Comparison of ENCODE assay signal across 29 cellular contexts in genomic region chr4:151340751-151341385, GRCh38. TPM values are rescaled to one million over a fixed set of nuclear protein-coding genes. Genes with fewer than 3 reads are reported as not detected.
DNase-seq lines count a peak whose midpoint lies in the region; ATAC-seq and TF ChIP-seq lines count a peak whose summit lies in the region.
"Had no signal": no experiment of that assay in that cellular context is flagged by ENCODE, and none has a peak within 500 bp of the region (broad histone marks: within the 10 kb centered on the region; RNA-seq: fewer than 3 reads in every experiment).

No MANE protein-coding gene starts in this region.

- in situ Hi-C loops in astrocyte of the spinal cord (cut with HindIII; ENCODE audit: low sequenced_read_pairs) = no loop called here

- no peaks in the 10 kb centered on the region for H3K36me3 Mint-ChIP-seq in activated naive CD8-positive, alpha-beta T cell treated with anti-CD3 and anti-CD28 coated beads, Interleukin-2, amount 50 U/mL, for 24 hours (ENCODE audit: low read depth)
- no peaks in the 10 kb centered on the region for H3K36me3 Mint-ChIP-seq in activated CD4-positive, alpha-beta memory T cell treated with anti-CD3 and anti-CD28 coated beads, Interleukin-2, amount 10 ng/mL, durations not matched to agents 7 days and 5 days (ENCODE audit: low read depth)
- H3K36me3 Mint-ChIP-seq: activated CD4-positive, alpha-beta memory T cell treated with anti-CD3 and anti-CD28 coated beads for 36 hours; natural killer cell treated with Interleukin-12 subunit alpha and Interleukin-12 subunit beta and Interleukin-15 and Interleukin-18, amount 100 ng/mL, for 72 hours had no signal

- TF ChIP-seq CTCF in AG10803 (conservative IDR thresholded peaks at IDR 0.05; ENCODE audit: low read length) (no peak), astrocyte of the spinal cord (IDR thresholded peaks at IDR 0.05; ENCODE audit: low read depth, low read length) (no peak)

- H3K4me3 ChIP-seq in AG10803 (ENCODE audit: low read length) (no peak overlapping the region), astrocyte of the spinal cord (ENCODE audit: low read depth, low read length) (no peak overlapping the region)
- H3K4me3 ChIP-seq: lower lobe of right lung, Peyer's patch had no signal

- POLR2A ChIA-PET in activated CD4-positive, alpha-beta memory T cell treated with anti-CD3 and anti-CD28 coated beads, Interleukin-2, amount 10 ng/mL, durations not matched to agents 7 days and 5 days (lab: Charles Lee) = no interaction called here

- H3K4me1 Mint-ChIP-seq in activated naive CD8-positive, alpha-beta T cell treated with anti-CD3 and anti-CD28 coated beads, Interleukin-2, amount 50 U/mL, for 24 hours = no peaks in the 10 kb centered on the region
- no peaks in the 10 kb centered on the region for H3K4me1 Mint-ChIP-seq in activated CD4-positive, alpha-beta memory T cell treated with anti-CD3 and anti-CD28 coated beads, Interleukin-2, amount 10 ng/mL, durations not matched to agents 7 days and 5 days
- H3K4me1 Mint-ChIP-seq: stimulated activated naive CD8-positive, alpha-beta T cell treated with anti-CD3 and anti-CD28 coated beads, Interleukin-15, amount 100 ng/mL, for 72 hours had no signal

- H3K4me3 Mint-ChIP-seq in activated naive CD8-positive, alpha-beta T cell treated with anti-CD3 and anti-CD28 coated beads, Interleukin-2, amount 50 U/mL, for 24 hours = no peak overlapping the region
- no peak overlapping the region for H3K4me3 Mint-ChIP-seq in activated CD4-positive, alpha-beta memory T cell treated with anti-CD3 and anti-CD28 coated beads, Interleukin-2, amount 10 ng/mL, durations not matched to agents 7 days and 5 days
- H3K4me3 Mint-ChIP-seq: activated CD4-positive, alpha-beta memory T cell treated with anti-CD3 and anti-CD28 coated beads for 36 hours; activated T-helper 17 cell treated with anti-CD3 and anti-CD28 coated beads, Interleukin-2, amount 50 U/mL, for 72 hours; effector memory CD8-positive, alpha-beta T cell; natural killer cell treated with Interleukin-12 subunit alpha and Interleukin-12 subunit beta and Interleukin-15 and Interleukin-18, amount 100 ng/mL, for 72 hours; stimulated activated naive CD8-positive, alpha-beta T cell treated with anti-CD3 and anti-CD28 coated beads, Interleukin-15, amount 100 ng/mL, for 72 hours had no signal

- peak; percentile 9 for DNase-seq in AG10803 (ENCODE audit: low read depth)
- peak; percentile 30 for DNase-seq in astrocyte of the spinal cord (ENCODE audit: low read depth, low spot score)
- DNase-seq in left colon = peak in 1 of 2 donors; percentile 40
- peak; percentile 44 for DNase-seq in renal cortical epithelial cell (ENCODE audit: low read depth)
- DNase-seq in activated naive CD8-positive, alpha-beta T cell treated with anti-CD3 and anti-CD28 coated beads, Interleukin-2, amount 50 U/mL, for 24 hours = no peak
- DNase-seq in activated CD4-positive, alpha-beta memory T cell treated with anti-CD3 and anti-CD28 coated beads, Interleukin-2, amount 10 ng/mL, durations not matched to agents 7 days and 5 days = no peak
- DNase-seq: activated CD4-positive, alpha-beta memory T cell treated with anti-CD3 and anti-CD28 coated beads for 36 hours; activated CD4-positive, alpha-beta T cell treated with anti-CD3 and anti-CD28 coated beads for 1 hour; activated CD8-positive, alpha-beta memory T cell treated with anti-CD3 and anti-CD28 coated beads, Interleukin-2, amount 50 U/mL, for 4 hours; activated naive CD4-positive, alpha-beta T cell treated with anti-CD3 and anti-CD28 coated beads, Interleukin-2, amount 50 U/mL, for 16 hours; C1 segment of cervical spinal cord; cortex of kidney; effector memory CD8-positive, alpha-beta T cell; Karpas-422; lower lobe of right lung; NCI-H1417 treated with DMSO at 0.1 percent for 48 hours; NCI-H2081 treated with DMSO at 0.1 percent for 48 hours; NCI-H226; NCI-H748 treated with DMSO at 0.1 percent for 48 hours; retina; SHP77 treated with DMSO at 0.1 percent for 48 hours; stimulated activated CD4-positive, alpha-beta T cell treated with anti-CD3 and anti-CD28 coated beads, Interleukin-2, amount 100 ng/mL, for 48 hours; stimulated activated naive CD8-positive, alpha-beta T cell treated with anti-CD3 and anti-CD28 coated beads, Interleukin-15, amount 100 ng/mL, for 72 hours had no signal

- peaks cover 3% of the 10 kb centered on the region for H3K9me3 Mint-ChIP-seq in activated naive CD8-positive, alpha-beta T cell treated with anti-CD3 and anti-CD28 coated beads, Interleukin-2, amount 50 U/mL, for 24 hours
- no peaks in the 10 kb centered on the region for H3K9me3 Mint-ChIP-seq in activated CD4-positive, alpha-beta memory T cell treated with anti-CD3 and anti-CD28 coated beads, Interleukin-2, amount 10 ng/mL, durations not matched to agents 7 days and 5 days
- H3K9me3 Mint-ChIP-seq: activated CD4-positive, alpha-beta memory T cell treated with anti-CD3 and anti-CD28 coated beads for 36 hours; effector memory CD8-positive, alpha-beta T cell; natural killer cell treated with Interleukin-12 subunit alpha and Interleukin-12 subunit beta and Interleukin-15 and Interleukin-18, amount 100 ng/mL, for 72 hours; stimulated activated naive CD8-positive, alpha-beta T cell treated with anti-CD3 and anti-CD28 coated beads, Interleukin-15, amount 100 ng/mL, for 72 hours had no signal

- ATAC-seq in left colon (peak; percentile 91), HG02588 (IDR thresholded peaks at IDR 0.05; ENCODE audit: unreplicated experiment) (no peak), HG03571 (IDR thresholded peaks at IDR 0.05; ENCODE audit: unreplicated experiment) (no peak)
- no peak for ATAC-seq in activated naive CD8-positive, alpha-beta T cell treated with anti-CD3 and anti-CD28 coated beads, Interleukin-2, amount 50 U/mL, for 24 hours
- ATAC-seq: activated T-helper 17 cell treated with anti-CD3 and anti-CD28 coated beads, Interleukin-2, amount 50 U/mL, for 72 hours; effector memory CD8-positive, alpha-beta T cell; lower lobe of right lung; natural killer cell treated with Interleukin-12 subunit alpha and Interleukin-12 subunit beta and Interleukin-15 and Interleukin-18, amount 100 ng/mL, for 72 hours; stimulated activated naive CD8-positive, alpha-beta T cell treated with anti-CD3 and anti-CD28 coated beads, Interleukin-15, amount 100 ng/mL, for 72 hours had no signal

- intact Hi-C loops in left colon (cut with DNase I, micrococcal nuclease) = no loop called here

- peaks cover 5% of the 10 kb centered on the region for H3K27me3 Mint-ChIP-seq in activated naive CD8-positive, alpha-beta T cell treated with anti-CD3 and anti-CD28 coated beads, Interleukin-2, amount 50 U/mL, for 24 hours
- peaks cover 11% of the 10 kb centered on the region for H3K27me3 Mint-ChIP-seq in activated CD4-positive, alpha-beta memory T cell treated with anti-CD3 and anti-CD28 coated beads, Interleukin-2, amount 10 ng/mL, durations not matched to agents 7 days and 5 days

- no peak overlapping the region for H3K27ac Mint-ChIP-seq in activated naive CD8-positive, alpha-beta T cell treated with anti-CD3 and anti-CD28 coated beads, Interleukin-2, amount 50 U/mL, for 24 hours
- no peak overlapping the region for H3K27ac Mint-ChIP-seq in activated CD4-positive, alpha-beta memory T cell treated with anti-CD3 and anti-CD28 coated beads, Interleukin-2, amount 10 ng/mL, durations not matched to agents 7 days and 5 days
- H3K27ac Mint-ChIP-seq: activated CD4-positive, alpha-beta memory T cell treated with anti-CD3 and anti-CD28 coated beads for 36 hours; activated T-helper 17 cell treated with anti-CD3 and anti-CD28 coated beads, Interleukin-2, amount 50 U/mL, for 72 hours; effector memory CD8-positive, alpha-beta T cell; natural killer cell treated with Interleukin-12 subunit alpha and Interleukin-12 subunit beta and Interleukin-15 and Interleukin-18, amount 100 ng/mL, for 72 hours; stimulated activated naive CD8-positive, alpha-beta T cell treated with anti-CD3 and anti-CD28 coated beads, Interleukin-15, amount 100 ng/mL, for 72 hours had no signal

- CTCF ChIA-PET in activated CD4-positive, alpha-beta memory T cell treated with anti-CD3 and anti-CD28 coated beads, Interleukin-2, amount 10 ng/mL, durations not matched to agents 7 days and 5 days (lab: Charles Lee) = interaction anchor here (0.7 kb wide), 1 partner anchor 274 kb away, joined by 3 read pairs; no protein-coding TSS in a partner anchor

RNA-seq across cellular contexts. Expression of gene SH3D19, which starts 15.5 kb away (rescaled TPM):
- 100 to 1,000 TPM; 114 to 119 TPM for total RNA-seq in left colon
- total RNA-seq in renal cortical epithelial cell = 9.4 and 22.8 TPM in 2 replicates
- not detected for total RNA-seq in activated CD4-positive, alpha-beta memory T cell treated with anti-CD3 and anti-CD28 coated beads, Interleukin-2, amount 10 ng/mL, durations not matched to agents 7 days and 5 days
- total RNA-seq: natural killer cell treated with Interleukin-12 subunit alpha and Interleukin-12 subunit beta and Interleukin-15 and Interleukin-18, amount 100 ng/mL, for 72 hours; T-helper 2 cell treated with Interferon-gamma antibody and Interleukin-4, amounts not matched to agents 100 ng/mL and 5 ng/mL, for 36 hours had no signal

Comparison
In these comparisons a context has a peak if more than half of its experiments do, and no peak if none do; other contexts are left out.
1. DNase-seq: peak in AG10803 (single experiment), astrocyte of the spinal cord (single experiment) and renal cortical epithelial cell (single experiment); none in activated naive CD8-positive, alpha-beta T cell treated with anti-CD3 and anti-CD28 coated beads, Interleukin-2, amount 50 U/mL, for 24 hours (single experiment) and activated CD4-positive, alpha-beta memory T cell treated with anti-CD3 and anti-CD28 coated beads, Interleukin-2, amount 10 ng/mL, durations not matched to agents 7 days and 5 days (single experiment).
2. RNA of gene SH3D19, which starts 15.5 kb away (total RNA-seq): 114 to 119 TPM in left colon and 9.4 to 22.8 TPM in renal cortical epithelial cell; not detected in activated CD4-positive, alpha-beta memory T cell treated with anti-CD3 and anti-CD28 coated beads, Interleukin-2, amount 10 ng/mL, durations not matched to agents 7 days and 5 days; every median in the first group is over 10 times any median in the second.